27 cellular contexts compared by ENCODE assay signal in genomic region chr1:3103977-3104677, GRCh38. TPM values are rescaled to one million over a fixed set of nuclear protein-coding genes. Genes with fewer than 3 reads are reported as not detected.
DNase-seq lines count a peak whose midpoint lies in the region; ATAC-seq, FAIRE-seq and TF ChIP-seq lines count a peak whose summit lies in the region.
"Had no signal": no experiment of that assay in that cellular context is flagged by ENCODE, and none has a peak within 500 bp of the region (broad histone marks: within the 10 kb centered on the region; RNA-seq: fewer than 3 reads in every experiment).

No MANE protein-coding gene starts in this region.

- H3K9me3 ChIP-seq in HepG2 (ENCODE audit: low read length), result no peaks in the 10 kb centered on the region
- no peaks in the 10 kb centered on the region for H3K9me3 ChIP-seq in right lobe of liver
- peaks cover 8% of the 10 kb centered on the region for H3K9me3 ChIP-seq in neural progenitor cell (ENCODE audit: low read depth)
- peaks cover 0 to 17% (median 0%) of the 10 kb centered on the region in 4 donors for H3K9me3 ChIP-seq in tibial nerve
- H3K9me3 ChIP-seq: Caco-2, Peyer's patch had no signal

- H4K20me1 ChIP-seq in HepG2 (ENCODE audit: insufficient read depth, low read length) (no peaks in the 10 kb centered on the region), neural progenitor cell (ENCODE audit: low read depth) (no peaks in the 10 kb centered on the region)

- H2AFZ ChIP-seq in HepG2 (ENCODE audit: low read length) (no peak overlapping the region), neural progenitor cell (replicated peaks) (no peak overlapping the region)

- H3K36me3 Mint-ChIP-seq in neural progenitor cell, result no peaks in the 10 kb centered on the region
- H3K36me3 Mint-ChIP-seq: CD4-positive, alpha-beta memory T cell had no signal

- H3K4me2 ChIP-seq in HepG2 (ENCODE audit: low read depth, low read length) (no peak overlapping the region), neural progenitor cell (peak overlapping the region; percentile 40)

- no peaks in the 10 kb centered on the region for H3K79me2 ChIP-seq in HepG2 (ENCODE audit: insufficient read depth, low read length)
- H3K79me2 ChIP-seq in neural progenitor cell (ENCODE audit: low read depth), result no peaks in the 10 kb centered on the region

- H3K9ac ChIP-seq in HepG2 (ENCODE audit: insufficient read depth, low read depth, low read length), result no peak overlapping the region
- H3K9ac ChIP-seq in neural progenitor cell, result no peak overlapping the region
- H3K9ac ChIP-seq: BLaER1 treated with 17β-estradiol and CSF1 and Interleukin-3, amounts not matched to agents 10 nM and 100 nM had no signal

- no peak for DNase-seq in HepG2 (ENCODE audit: low spot score)
- no peak for DNase-seq in right lobe of liver
- DNase-seq in neural progenitor cell (ENCODE audit: low spot score), result peak; percentile 49
- DNase-seq in tibial nerve (ENCODE audit: low spot score in 2 of 2), result no peak
- DNase-seq in GM03348 (ENCODE audit: low spot score), result no peak
- no peak for DNase-seq in Kasumi-1 (lab: John Stamatoyannopoulos, UW)
- DNase-seq: Caco-2; CD4-positive, alpha-beta memory T cell; DMS 273 treated with DMSO at 0.1 percent for 48 hours; DND-41; GOT3; HFFc6; NCI-H1092; NCI-H146; NCI-H2029 treated with DMSO at 0.1 percent for 48 hours; NCI-H2171; NCI-H345; NCI-H524; NCI-H82; Peyer's patch had no signal

- H3K36me3 ChIP-seq in HepG2 (replicated peaks in 1 of 2; ENCODE audit: control insufficient read depth in 1 of 2, insufficient read depth in 2 of 2, low read length in 2 of 2), result no peaks in the 10 kb centered on the region
- H3K36me3 ChIP-seq in right lobe of liver, result no peaks in the 10 kb centered on the region
- H3K36me3 ChIP-seq in neural progenitor cell, result no peaks in the 10 kb centered on the region
- peaks cover 0 to 14% (median 0%) of the 10 kb centered on the region in 3 donors for H3K36me3 ChIP-seq in tibial nerve
- H3K36me3 ChIP-seq: BLaER1 treated with 17β-estradiol and CSF1 and Interleukin-3, amounts not matched to agents 10 nM and 100 nM; Peyer's patch had no signal

- POLR2A ChIA-PET in HepG2 (lab: Yijun Ruan, JAX), result no interaction called here

- no peak overlapping the region for H3K27ac ChIP-seq in HepG2 (ENCODE audit: extremely low read length, insufficient read depth, low read length)
- no peak overlapping the region for H3K27ac ChIP-seq in right lobe of liver
- peak overlapping the region; percentile 65 for H3K27ac ChIP-seq in cingulate gyrus (ENCODE audit: low read depth, low read length)
- no peak overlapping the region for H3K27ac ChIP-seq in neural progenitor cell
- peak overlapping the region; percentile 14 to 83 (median 61) for H3K27ac ChIP-seq in tibial nerve
- H3K27ac ChIP-seq: 22Rv1; BLaER1 treated with 17β-estradiol and CSF1 and Interleukin-3, amounts not matched to agents 10 nM and 100 nM; Peyer's patch had no signal

- no TSS peak for BruUV-seq in HepG2 (replicated peaks; lab: Mats Ljungman, UMichigan)

- TF ChIP-seq EP300 in HepG2 (IDR thresholded peaks at IDR 0.05; ENCODE audit: low read depth in 2 of 2, low read length in 2 of 2), result no peak
- TF ChIP-seq EP300 in HepG2 (CRISPR knock-in tag; IDR thresholded peaks at IDR 0.05; ENCODE audit: borderline replicate concordance), result no peak
- TF ChIP-seq EP300 in tibial nerve (IDR thresholded peaks at IDR 0.05), result no peak

- no peak for TF ChIP-seq POLR2A in HepG2 (IDR thresholded peaks at IDR 0.05; ENCODE audit: insufficient read depth in 1 of 2, low read depth in 2 of 2, low read length in 2 of 2)
- no peak for TF ChIP-seq POLR2A in right lobe of liver (IDR thresholded peaks at IDR 0.05)
- no peak for TF ChIP-seq POLR2A in tibial nerve (IDR thresholded peaks at IDR 0.05)

- H3K4me1 ChIP-seq in HepG2 (ENCODE audit: insufficient read depth, low read length) (peaks cover 11% of the 10 kb centered on the region; the same call in 1 of the 2 replicates), right lobe of liver (no peaks in the 10 kb centered on the region), neural progenitor cell (peaks cover 64% of the 10 kb centered on the region), tibial nerve (peaks cover 0 to 58% (median 12%) of the 10 kb centered on the region in 4 donors)
- H3K4me1 ChIP-seq: Peyer's patch had no signal

- CTCF ChIA-PET in HepG2 (lab: Yijun Ruan, JAX; ENCODE audit: low intra/inter-chr PET ratio, low total read pairs), result no interaction called here

- peaks cover 6 to 8% of the 10 kb centered on the region in 2 experiments; a peak in 3 of 5 replicates for H3K27me3 ChIP-seq in HepG2 (ENCODE audit: control insufficient read depth in 1 of 2, insufficient read depth in 2 of 2, low read length in 2 of 2)
- no peaks in the 10 kb centered on the region for H3K27me3 ChIP-seq in right lobe of liver
- no peaks in the 10 kb centered on the region for H3K27me3 ChIP-seq in neural progenitor cell
- peaks cover 0 to 1% of the 10 kb centered on the region in 2 donors for H3K27me3 ChIP-seq in tibial nerve
- H3K27me3 ChIP-seq: Peyer's patch had no signal

- intact Hi-C loops in HepG2 (cut with micrococcal nuclease; ENCODE audit: unreplicated experiment) (no loop called here), right lobe of liver (cut with DNase I) (no loop called here)

- TF ChIP-seq CTCF in HepG2 (CRISPR knock-in tag; IDR thresholded peaks at IDR 0.05) (no peak), right lobe of liver (IDR thresholded peaks at IDR 0.05) (no peak), neural progenitor cell (IDR thresholded peaks at IDR 0.05) (no peak), tibial nerve (IDR thresholded peaks at IDR 0.05) (no peak)

- no peak for FAIRE-seq in HepG2 (lab: Jason Lieb, UNC)
- FAIRE-seq: GM12892, K562 had no signal

- peaks cover 63% of the 10 kb centered on the region for H3K4me1 Mint-ChIP-seq in neural progenitor cell
- H3K4me1 Mint-ChIP-seq: CD4-positive, alpha-beta memory T cell had no signal

- no peak for TF ChIP-seq RAD21 in HepG2 (CRISPR knock-in tag; IDR thresholded peaks at IDR 0.05)

- 48% methylated on average over 7 of the region's 16 CpGs for WGBS in HepG2 (ENCODE audit: low lambda C conversion rate)
- WGBS in right lobe of liver (ENCODE audit: insufficient coverage, low coverage, low lambda C conversion rate, missing lambda C conversion rate), result 60% methylated on average over 3 of the region's 16 CpGs
- WGBS in tibial nerve, 2 donors, result 47 to 54% methylated on average over 16 of the region's 16 CpGs

- H3K4me3 Mint-ChIP-seq in neural progenitor cell, result peak overlapping the region; percentile 66
- H3K4me3 Mint-ChIP-seq: CD4-positive, alpha-beta memory T cell; HFFc6 had no signal

- ATAC-seq in HepG2, result no peak
- no peak for ATAC-seq in right lobe of liver
- ATAC-seq in GM19395 (IDR thresholded peaks at IDR 0.05; ENCODE audit: unreplicated experiment), result no peak
- ATAC-seq: K562 had no signal

- H3F3A ChIP-seq in neural progenitor cell (ENCODE audit: low read depth), result peaks cover 54% of the 10 kb centered on the region

- H3K9me3 Mint-ChIP-seq in neural progenitor cell, result peaks cover 6% of the 10 kb centered on the region

- peak overlapping the region; percentile 98 for H3K27ac Mint-ChIP-seq in neural progenitor cell
- H3K27ac Mint-ChIP-seq: CD4-positive, alpha-beta memory T cell; HFFc6 had no signal

- H3K4me3 ChIP-seq in HepG2 (replicated peaks in 1 of 3; ENCODE audit: insufficient read depth in 1 of 3, low read depth in 2 of 3, low read length in 3 of 3) (no peak overlapping the region), right lobe of liver (no peak overlapping the region), neural progenitor cell (no peak overlapping the region), tibial nerve (no peak overlapping the region)
- H3K4me3 ChIP-seq: BLaER1 treated with 17β-estradiol and CSF1 and Interleukin-3, amounts not matched to agents 10 nM and 100 nM; K562; Peyer's patch had no signal

- H3K27me3 Mint-ChIP-seq in neural progenitor cell (ENCODE audit: insufficient read depth, low read depth), result peaks cover 13% of the 10 kb centered on the region

- in situ Hi-C loops in HepG2 (cut with HindIII; ENCODE audit: extremely low pct_ligation_motif_present, low pct_unique_long_range_greater_than_20kb), result no loop called here

TF ChIP-seq in HepG2, 621 proteins besides CTCF, POLR2A, EP300 and RAD21:
- TF ChIP-seq ZNF160 (CRISPR knock-in tag; IDR thresholded peaks at IDR 0.05), result no peak
- peak; percentile 45 to 62; a peak in 2 of 4 replicates for TF ChIP-seq MAFK (conservative IDR thresholded peaks at IDR 0.05 in 1 of 2, IDR thresholded peaks at IDR 0.05 in 1 of 2; ENCODE audit: low read length in 2 of 2)

RNA-seq across cellular contexts. Expression of gene PRDM16, which starts 35.1 kb away (rescaled TPM):
- total RNA-seq in HepG2 (2016; rRNA removed; fragmentation: Illumina TruSeq; extraction: Trizol) (0.13 and 0.15 TPM in 2 replicates), right lobe of liver (under 1 TPM; 0.06 to 0.75 (median 0.28) TPM), neural progenitor cell (ENCODE audit: low replicate concordance) (1.9 and 2.0 TPM in 2 replicates), tibial nerve (10 to 100 TPM in 3 of 4 donors, 1 to 10 TPM in 1; 5.9 to 41.7 (median 11.2) TPM)
- total RNA-seq in HepG2 (2016; cell fraction: cytosol; rRNA removed; fragmentation: Illumina TruSeq; extraction: Trizol; ENCODE audit: low read depth), result under 0.01 and 0.35 TPM in 2 replicates
- total RNA-seq in HepG2 (2016; cell fraction: insoluble cytoplasmic fraction; rRNA removed; fragmentation: Illumina TruSeq; extraction: Trizol), result 0.21 and 0.24 TPM in 2 replicates
- total RNA-seq in HepG2 (2016; cell fraction: membrane; rRNA removed; fragmentation: Illumina TruSeq; extraction: Trizol), result 0.19 and 0.24 TPM in 2 replicates
- total RNA-seq in HepG2 (2016; cell fraction: nucleus; rRNA removed; fragmentation: Illumina TruSeq; extraction: Trizol), result 0.12 and 1.1 TPM in 2 replicates
- polyA plus RNA-seq in HepG2 (2011; rRNA removed), result 0.81 and 1.5 TPM in 2 replicates
- 0.96 and 1.0 TPM in 2 replicates for polyA plus RNA-seq in HepG2 (2011; cell fraction: cytosol; rRNA removed)
- polyA plus RNA-seq in HepG2 (2011; cell fraction: nucleus; rRNA removed), result 5.9 and 6.8 TPM in 2 replicates
- 1.7 and 1.8 TPM in 2 replicates for polyA plus RNA-seq in HepG2 (2012)
- polyA plus RNA-seq in HepG2 (2016; cell fraction: cytosol; fragmentation: Illumina TruSeq; extraction: Trizol; ENCODE audit: low read depth), result not detected in 2 replicates
- 0.15 and 0.46 TPM in 2 replicates for polyA plus RNA-seq in HepG2 (2016; cell fraction: insoluble cytoplasmic fraction; fragmentation: Illumina TruSeq; extraction: Trizol; ENCODE audit: low read depth)
- polyA plus RNA-seq in HepG2 (2016; cell fraction: membrane; fragmentation: Illumina TruSeq; extraction: Trizol; ENCODE audit: low read depth), result 0.13 TPM in 1 of 2 replicates, not detected in the other
- polyA plus RNA-seq in HepG2 (2016; cell fraction: nucleus; fragmentation: Illumina TruSeq; extraction: Trizol; ENCODE audit: insufficient read depth, low read depth), result 0.34 and 0.47 TPM in 2 replicates
- 0.40 TPM in 1 of 2 replicates, not detected in the other for polyA minus RNA-seq in HepG2 (2011; rRNA and poly(A)+ RNA removed; ENCODE audit: low replicate concordance)
- polyA minus RNA-seq in HepG2 (2011; cell fraction: cytosol; rRNA and poly(A)+ RNA removed), result 0.79 and 1.1 TPM in 2 replicates
- polyA minus RNA-seq in HepG2 (2011; cell fraction: nucleus; rRNA and poly(A)+ RNA removed), result 2.1 and 2.4 TPM in 2 replicates
- total RNA-seq: CD4-positive, alpha-beta memory T cell; HFFc6; OCI-LY7 had no signal
- polyA plus RNA-seq: CD4-positive, alpha-beta memory T cell had no signal

Comparison
In these comparisons a context has a peak if more than half of its experiments do, and no peak if none do; other contexts are left out.
1. H3K27ac ChIP-seq: peak in cingulate gyrus (single experiment) and tibial nerve (4 of 4); none in HepG2 (single experiment), right lobe of liver (0 of 3) and neural progenitor cell (single experiment).